In genomic region chr3:49017978-49018706, GRCh38 we compare ENCODE assay signal across 1 cellular context.
TF ChIP-seq lines count a peak whose summit lies in the region.

Gene DALRD3 (minus strand): TSS chr3:49018580. CDS start chr3:49018564, 16 bp downstream.

TF ChIP-seq in K562, 482 proteins besides CTCF, POLR2A, EP300 and RAD21 (continued from another document):
- TF ChIP-seq ZNF780A (CRISPR knock-in tag; IDR thresholded peaks at IDR 0.05) (peak; percentile 11; the same call in 1 of the 2 replicates), ZNF408 (CRISPR knock-in tag; IDR thresholded peaks at IDR 0.05; ENCODE audit: low read depth) (no peak), ZNF717 (CRISPR knock-in tag; IDR thresholded peaks at IDR 0.05) (no peak), EGR1 (conservative IDR thresholded peaks at IDR 0.05) (peak; percentile 48; the same call in 1 of the 2 replicates), ARNT (IDR thresholded peaks at IDR 0.05) (no peak), ZNF398 (CRISPR knock-in tag; IDR thresholded peaks at IDR 0.05) (no peak), TFAP4 (CRISPR knock-in tag; IDR thresholded peaks at IDR 0.05; ENCODE audit: borderline replicate concordance) (peak; percentile 82), ZNF436 (CRISPR knock-in tag; IDR thresholded peaks at IDR 0.05) (no peak), TEAD4 (IDR thresholded peaks at IDR 0.05; ENCODE audit: low read length) (no peak), TEAD4 (CRISPR knock-in tag; IDR thresholded peaks at IDR 0.05; ENCODE audit: borderline replicate concordance) (no peak), ZNF395 (CRISPR knock-in tag; IDR thresholded peaks at IDR 0.05) (peak; percentile 65; the same call in 1 of the 2 replicates), RFX5 (IDR thresholded peaks at IDR 0.05; ENCODE audit: low read depth, low read length) (no peak), MAZ (CRISPR knock-in tag; conservative IDR thresholded peaks at IDR 0.05 in 1 of 2, IDR thresholded peaks at IDR 0.05 in 1 of 2) (peak in 1 of 2 experiments; percentile 43; a peak in 3 of 4 replicates), ZNF518B (CRISPR knock-in tag; IDR thresholded peaks at IDR 0.05) (no peak), TRIM25 (IDR thresholded peaks at IDR 0.05; ENCODE audit: borderline replicate concordance) (no peak), EHMT2 (IDR thresholded peaks at IDR 0.05) (no peak), MEIS2 (IDR thresholded peaks at IDR 0.05; ENCODE audit: partially characterized antibody) (no peak), ZNF79 (CRISPR knock-in tag; IDR thresholded peaks at IDR 0.05; ENCODE audit: low read depth) (no peak), ZFPM2 (CRISPR knock-in tag; IDR thresholded peaks at IDR 0.05) (no peak), CBFB (CRISPR knock-in tag; IDR thresholded peaks at IDR 0.05) (no peak), DMBX1 (CRISPR knock-in tag; IDR thresholded peaks at IDR 0.05; ENCODE audit: borderline replicate concordance) (0 out of 2 replicates have a peak, but pooled peaks have one; percentile 35), AFF4 (CRISPR knock-in tag; IDR thresholded peaks at IDR 0.05) (no peak), ZNF507 (tag; conservative IDR thresholded peaks at IDR 0.05) (no peak), NKRF (IDR thresholded peaks at IDR 0.05; ENCODE audit: borderline replicate concordance) (peak; percentile 76; the same call in 1 of the 2 replicates), RBM25 (IDR thresholded peaks at IDR 0.05; ENCODE audit: low read depth, low read length, severe bottlenecking) (no peak), THRAP3 (IDR thresholded peaks at IDR 0.05; ENCODE audit: borderline replicate concordance) (no peak), TCF7L2 (IDR thresholded peaks at IDR 0.05; ENCODE audit: low read depth, low read length) (no peak), ZNF143 (CRISPR knock-in tag; IDR thresholded peaks at IDR 0.05) (no peak), PTBP1 (IDR thresholded peaks at IDR 0.05; ENCODE audit: low read depth, low read length) (no peak), HDGF (IDR thresholded peaks at IDR 0.05) (no peak), NR2C2 (CRISPR knock-in tag; IDR thresholded peaks at IDR 0.05) (peak; percentile 58), NR2C2 (tag; IDR thresholded peaks at IDR 0.05) (peak; percentile 45), GTF2E2 (tag; IDR thresholded peaks at IDR 0.05) (no peak)
TF ChIP-seq in K562: peak in this region for 94.
